Comparison of ENCODE assay signal across 17 cellular contexts in genomic region chr4:168928875-168929274, GRCh38.
A peak's percentile ranks its signal among the peaks of the same experiment; 100 is the strongest.
DNase-seq lines count a peak whose midpoint lies in the region; ATAC-seq and TF ChIP-seq lines count a peak whose summit lies in the region.
"Had no signal": no experiment of that assay in that cellular context is flagged by ENCODE, and none has a peak within 500 bp of the region (broad histone marks: within the 10 kb centered on the region; RNA-seq: fewer than 3 reads in every experiment).

No MANE protein-coding gene starts in this region.

- no peak for TF ChIP-seq CTCF in heart left ventricle (IDR thresholded peaks at IDR 0.05)
- TF ChIP-seq CTCF in WTC11 (IDR thresholded peaks at IDR 0.05): no peak
- no peak for TF ChIP-seq CTCF in mesothelial cell of epicardium (IDR thresholded peaks at IDR 0.05; ENCODE audit: unreplicated experiment)
- no peak for TF ChIP-seq CTCF in breast epithelium (IDR thresholded peaks at IDR 0.05)

- H3K27ac Mint-ChIP-seq in WTC11 (0 out of 2 replicates have a peak overlapping the region, but pooled peaks have one; percentile 17), mesothelial cell of epicardium (peak overlapping the region; percentile 59)
- H3K27ac Mint-ChIP-seq: B cell; CD8-positive, alpha-beta T cell had no signal

- POLR2A ChIA-PET in WTC11 (lab: Charles Lee): interaction anchor here (0.6 to 0.9 kb wide), 2 partner anchors 50 to 1546 kb away, joined by 3 to 5 read pairs; no protein-coding TSS in a partner anchor

- WGBS in heart left ventricle, 4 donors: 92 to 96% (median 94%) methylated on average over 3 of the region's 3 CpGs

- peaks cover 0 to 66% (median 53%) of the 10 kb centered on the region in 9 donors for H3K36me3 ChIP-seq in heart left ventricle
- no peaks in the 10 kb centered on the region for H3K36me3 ChIP-seq in breast epithelium

- TF ChIP-seq POLR2A in heart left ventricle (IDR thresholded peaks at IDR 0.05) (no peak), breast epithelium (IDR thresholded peaks at IDR 0.05) (no peak)

- no peak overlapping the region for H3K27ac ChIP-seq in heart left ventricle
- H3K27ac ChIP-seq in breast epithelium: no peak overlapping the region
- H3K27ac ChIP-seq: BLaER1 treated with 17β-estradiol and CSF1 and Interleukin-3, amounts not matched to agents 10 nM and 100 nM had no signal

- H3K4me1 Mint-ChIP-seq in WTC11 (peaks cover under 1% of the 10 kb centered on the region), mesothelial cell of epicardium (peaks cover under 1% of the 10 kb centered on the region)
- H3K4me1 Mint-ChIP-seq: B cell had no signal

- DNase-seq in left ventricle myocardium superior: no peak
- no peak for DNase-seq in heart left ventricle
- DNase-seq in WTC11 (ENCODE audit: low spot score): no peak
- no peak for DNase-seq in mesothelial cell of epicardium (ENCODE audit: low spot score in 2 of 2, unreplicated experiment in 2 of 2)
- no peak for DNase-seq in breast epithelium (ENCODE audit: low spot score in 2 of 2)
- DNase-seq in epidermal melanocyte (ENCODE audit: insufficient read length, low spot score): no peak
- DNase-seq: Calu3; CD8-positive, alpha-beta T cell; DMS 273 treated with DMSO at 0.1 percent for 48 hours; DMS53; DND-41; EL; HCEC 1CT had no signal

- intact Hi-C loops in left ventricle myocardium superior (cut with micrococcal nuclease): no loop called here
- intact Hi-C loops in heart left ventricle (cut with DNase I): loop anchor here in 8 of 10 donors (5.0 to 10.0 kb wide), 8 partner anchors 66 to 744 kb away; no protein-coding TSS in a partner anchor
- intact Hi-C loops in breast epithelium (cut with DNase I; ENCODE audit: low total_unique reads): loop anchor here (10.0 kb wide), 1 partner anchor 214 kb away; no protein-coding TSS in a partner anchor

- H3K9me3 ChIP-seq in heart left ventricle: peaks cover 0 to 31% (median 15%) of the 10 kb centered on the region in 12 donors
- H3K9me3 ChIP-seq in breast epithelium: peaks cover 16 to 24% of the 10 kb centered on the region in 2 donors

- CTCF ChIA-PET in WTC11 (lab: Charles Lee): interaction anchor here (1.3 to 2.2 kb wide), 3 partner anchors 14 to 637 kb away, joined by 3 to 11 read pairs (median 4); no protein-coding TSS in a partner anchor

- H3K36me3 Mint-ChIP-seq in WTC11: peaks cover 25% of the 10 kb centered on the region
- H3K36me3 Mint-ChIP-seq in mesothelial cell of epicardium: peaks cover 72% of the 10 kb centered on the region

- H3K27me3 Mint-ChIP-seq in WTC11 (ENCODE audit: low read depth) (no peaks in the 10 kb centered on the region), mesothelial cell of epicardium (ENCODE audit: low read depth) (no peaks in the 10 kb centered on the region)
- H3K27me3 Mint-ChIP-seq: B cell had no signal

- ATAC-seq in left ventricle myocardium superior (peak; percentile 5), heart left ventricle (no peak), WTC11 (no peak)
- ATAC-seq in activated CD4-positive, CD25-positive, alpha-beta regulatory T cell treated with anti-CD3 and anti-CD28 coated beads, Interleukin-2, amount 50 U/mL, for 24 hours: no peak
- ATAC-seq: CD8-positive, alpha-beta T cell; GM12878 had no signal

- H3K27me3 ChIP-seq in heart left ventricle (no peaks in the 10 kb centered on the region), breast epithelium (no peaks in the 10 kb centered on the region)
- H3K27me3 ChIP-seq: BLaER1 treated with 17β-estradiol and CSF1 and Interleukin-3, amounts not matched to agents 10 nM and 100 nM had no signal

- peaks cover 0 to 3% (median 0%) of the 10 kb centered on the region in 12 donors for H3K4me1 ChIP-seq in heart left ventricle
- no peaks in the 10 kb centered on the region for H3K4me1 ChIP-seq in breast epithelium
- H3K4me1 ChIP-seq: BLaER1 treated with 17β-estradiol and CSF1 and Interleukin-3, amounts not matched to agents 10 nM and 100 nM had no signal

- H3K4me3 Mint-ChIP-seq in WTC11: no peak overlapping the region
- no peak overlapping the region for H3K4me3 Mint-ChIP-seq in mesothelial cell of epicardium
- H3K4me3 Mint-ChIP-seq: B cell; CD8-positive, alpha-beta T cell had no signal

- H3K9me3 Mint-ChIP-seq in WTC11 (peaks cover 25% of the 10 kb centered on the region), mesothelial cell of epicardium (peaks cover 36% of the 10 kb centered on the region)

- no peak overlapping the region for H3K4me3 ChIP-seq in heart left ventricle
- no peak overlapping the region for H3K4me3 ChIP-seq in breast epithelium
- H3K4me3 ChIP-seq: BLaER1 treated with 17β-estradiol and CSF1 and Interleukin-3, amounts not matched to agents 10 nM and 100 nM; GM12878 had no signal

TF ChIP-seq in WTC11, 78 proteins besides CTCF, POLR2A, EP300 and RAD21:
- no peak for TF ChIP-seq IRF2 (CRISPR knock-in tag; IDR thresholded peaks at IDR 0.05; ENCODE audit: borderline replicate concordance, low read depth)
